Comparison of ENCODE assay signal across 8 cellular contexts in the genomic region with DNA sequence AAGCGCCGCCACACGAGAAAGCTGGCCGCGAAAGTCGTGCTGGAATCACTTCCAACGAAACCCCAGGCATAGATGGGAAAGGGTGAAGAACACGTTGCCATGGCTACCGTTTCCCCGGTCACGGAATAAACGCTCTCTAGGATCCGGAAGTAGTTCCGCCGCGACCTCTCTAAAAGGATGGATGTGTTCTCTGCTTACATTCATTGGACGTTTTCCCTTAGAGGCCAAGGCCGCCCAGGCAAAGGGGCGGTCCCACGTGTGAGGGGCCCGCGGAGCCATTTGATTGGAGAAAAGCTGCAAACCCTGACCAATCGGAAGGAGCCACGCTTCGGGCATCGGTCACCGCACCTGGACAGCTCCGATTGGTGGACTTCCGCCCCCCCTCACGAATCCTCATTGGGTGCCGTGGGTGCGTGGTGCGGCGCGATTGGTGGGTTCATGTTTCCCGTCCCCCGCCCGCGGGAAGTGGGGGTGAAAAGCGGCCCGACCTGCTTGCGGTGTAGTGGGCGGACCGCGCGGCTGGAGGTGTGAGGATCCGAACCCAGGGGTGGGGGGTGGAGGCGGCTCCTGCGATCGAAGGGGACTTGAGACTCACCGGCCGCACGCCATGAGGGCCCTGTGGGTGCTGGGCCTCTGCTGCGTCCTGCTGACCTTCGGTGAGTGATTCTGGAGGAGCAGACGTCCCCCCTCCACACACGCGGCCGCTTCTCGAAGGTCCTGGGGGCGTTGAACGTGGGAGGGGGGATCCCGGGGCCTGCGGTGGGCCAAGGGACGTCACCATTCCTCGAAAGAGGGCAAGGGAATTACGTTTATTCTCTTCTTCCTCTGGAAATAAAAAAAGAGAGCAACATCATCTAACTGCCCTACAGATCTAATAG. TPM values are rescaled to one million over a fixed set of nuclear protein-coding genes. Genes with fewer than 3 reads are reported as not detected.
DNase-seq lines count a peak whose midpoint lies in the region; TF ChIP-seq lines count a peak whose summit lies in the region.

A gene (plus strand): TSS at position 502 of the 878 bp plus-strand sequence. CDS start 106 bp downstream, at position 608.

- peaks cover 36% of the 10 kb centered on the region for H3K36me3 ChIP-seq in neuron (ENCODE audit: insufficient read depth, low read length)
- H3K36me3 ChIP-seq in subcutaneous abdominal adipose tissue (ENCODE audit: control insufficient read depth in 5 of 5, insufficient read depth in 5 of 5, low read length in 5 of 5), result peaks cover 15 to 25% (median 18%) of the 10 kb centered on the region in 5 donors

- H3K27me3 ChIP-seq in neuron (ENCODE audit: insufficient read depth, low read length), result no peaks in the 10 kb centered on the region
- no peaks in the 10 kb centered on the region for H3K27me3 ChIP-seq in subcutaneous abdominal adipose tissue (ENCODE audit: control insufficient read depth in 5 of 5, insufficient read depth in 4 of 5, low read length in 5 of 5)

- H3K4me3 ChIP-seq in HFF-Myc (replicated peaks; ENCODE audit: low read depth, low read length) (peak within 1 kb of the TSS; percentile 88), neuron (ENCODE audit: low read length) (peak within 1 kb of the TSS; percentile 96), subcutaneous abdominal adipose tissue (ENCODE audit: low read depth in 1 of 5, low read length in 5 of 5) (peak within 1 kb of the TSS; percentile 84 to 94 (median 89))

- peak within 1 kb of the TSS; percentile 81 for H3K4me3 Mint-ChIP-seq in activated naive CD4-positive, alpha-beta T cell treated with anti-CD3 and anti-CD28 coated beads for 36 hours

- peaks cover 47% of the 10 kb centered on the region for H3K36me3 Mint-ChIP-seq in activated naive CD4-positive, alpha-beta T cell treated with anti-CD3 and anti-CD28 coated beads for 36 hours (ENCODE audit: low read depth)

- peak within 1 kb of the TSS; percentile 74 for H2AFZ ChIP-seq in neuron (ENCODE audit: low read depth, low read length)

- no peaks in the 10 kb centered on the region for H3K27me3 Mint-ChIP-seq in activated naive CD4-positive, alpha-beta T cell treated with anti-CD3 and anti-CD28 coated beads for 36 hours (ENCODE audit: low read depth)

- peaks cover 31% of the 10 kb centered on the region for H3K4me1 ChIP-seq in neuron (ENCODE audit: insufficient read depth, low read length)
- H3K4me1 ChIP-seq in subcutaneous abdominal adipose tissue (ENCODE audit: control insufficient read depth in 5 of 5, insufficient read depth in 5 of 5, low read length in 5 of 5), result peaks cover 10 to 62% (median 56%) of the 10 kb centered on the region in 5 donors

- H3K9me3 ChIP-seq in neuron (ENCODE audit: low read length) (no peaks in the 10 kb centered on the region), subcutaneous abdominal adipose tissue (ENCODE audit: control insufficient read depth in 5 of 5, low read length in 5 of 5) (no peaks in the 10 kb centered on the region)

- peak within 1 kb of the TSS; percentile 81 to 98 (median 89) for H3K9ac ChIP-seq in subcutaneous abdominal adipose tissue (ENCODE audit: low read length in 5 of 5)

- H3K9me3 Mint-ChIP-seq in activated naive CD4-positive, alpha-beta T cell treated with anti-CD3 and anti-CD28 coated beads for 36 hours, result no peaks in the 10 kb centered on the region

- DNase-seq in GM03348 (ENCODE audit: low spot score), result peak; percentile 100
- DNase-seq in HFF-Myc (ENCODE audit: extremely low read depth, low read depth), result peak; percentile 99
- peak; percentile 100 for DNase-seq in NAMALWA (ENCODE audit: low spot score)
- DNase-seq in SK-N-DZ (ENCODE audit: low spot score), result peak; percentile 100
- DNase-seq in activated naive CD4-positive, alpha-beta T cell treated with anti-CD3 and anti-CD28 coated beads for 36 hours, result peak; percentile 100
- DNase-seq in foreskin melanocyte, result peak; percentile 100

- TF ChIP-seq CTCF in HFF-Myc (IDR thresholded peaks at IDR 0.05; ENCODE audit: low read depth, low read length, missing control alignments), result no peak

- H3K4me1 Mint-ChIP-seq in activated naive CD4-positive, alpha-beta T cell treated with anti-CD3 and anti-CD28 coated beads for 36 hours (ENCODE audit: low read depth), result peaks cover 57% of the 10 kb centered on the region

- peak within 1 kb of the TSS; percentile 95 for H3K27ac ChIP-seq in subcutaneous abdominal adipose tissue (ENCODE audit: low read depth, low read length)

- intact Hi-C loops in activated naive CD4-positive, alpha-beta T cell treated with anti-CD3 and anti-CD28 coated beads for 36 hours (cut with micrococcal nuclease), result loop anchor here (1.0 to 5.0 kb wide), 19 partner anchors 22 to 1868 kb away; a partner anchor contains a TSS

- CTCF ChIA-PET in activated naive CD4-positive, alpha-beta T cell treated with anti-CD3 and anti-CD28 coated beads for 36 hours (lab: Charles Lee), result interaction anchor here (0.7 to 1.3 kb wide), 3 partner anchors 13 to 179 kb away, joined by 3 to 6 read pairs (median 4); no protein-coding TSS in a partner anchor

- peak within 1 kb of the TSS; percentile 100 for H3K27ac Mint-ChIP-seq in activated naive CD4-positive, alpha-beta T cell treated with anti-CD3 and anti-CD28 coated beads for 36 hours

RNA-seq across cellular contexts. Expression of the gene that starts here (rescaled TPM):
- polyA plus RNA-seq in SK-N-DZ (2014; cell fraction: cytosol; rRNA removed), result 493 and 525 TPM in 2 replicates
- 957 and 1,246 TPM in 2 replicates for polyA plus RNA-seq in SK-N-DZ (2014; cell fraction: nucleus; rRNA removed)
- total RNA-seq in activated naive CD4-positive, alpha-beta T cell treated with anti-CD3 and anti-CD28 coated beads for 36 hours, result 100 to 1,000 TPM; 392 to 418 TPM

Comparison
In these comparisons a context has a peak if more than half of its experiments do, and no peak if none do; other contexts are left out.
1. Peak in every context shown above with its lines: DNase-seq, H3K4me3 ChIP-seq and H3K27ac ChIP-seq.